1 cellular context compared by ENCODE assay signal in genomic region chr6:167705211-167705750, GRCh38.
TF ChIP-seq lines count a peak whose summit lies in the region.

No MANE protein-coding gene starts in this region.

TF ChIP-seq in HepG2, 621 proteins besides CTCF, POLR2A, EP300 and RAD21 (continued from another document):
- TF ChIP-seq, protein P1, sequence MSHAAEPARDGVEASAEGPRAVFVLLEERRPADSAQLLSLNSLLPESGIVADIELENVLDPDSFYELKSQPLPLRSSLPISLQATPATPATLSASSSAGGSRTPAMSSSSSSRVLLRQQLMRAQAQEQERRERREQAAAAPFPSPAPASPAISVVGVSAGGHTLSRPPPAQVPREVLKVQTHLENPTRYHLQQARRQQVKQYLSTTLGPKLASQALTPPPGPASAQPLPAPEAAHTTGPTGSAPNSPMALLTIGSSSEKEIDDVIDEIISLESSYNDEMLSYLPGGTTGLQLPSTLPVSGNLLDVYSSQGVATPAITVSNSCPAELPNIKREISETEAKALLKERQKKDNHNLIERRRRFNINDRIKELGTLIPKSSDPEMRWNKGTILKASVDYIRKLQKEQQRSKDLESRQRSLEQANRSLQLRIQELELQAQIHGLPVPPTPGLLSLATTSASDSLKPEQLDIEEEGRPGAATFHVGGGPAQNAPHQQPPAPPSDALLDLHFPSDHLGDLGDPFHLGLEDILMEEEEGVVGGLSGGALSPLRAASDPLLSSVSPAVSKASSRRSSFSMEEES (CRISPR knock-in tag; IDR thresholded peaks at IDR 0.05) = no peak
- TF ChIP-seq ZNF382 (CRISPR knock-in tag; IDR thresholded peaks at IDR 0.05; ENCODE audit: borderline replicate concordance) (no peak), ZNF704 (CRISPR knock-in tag; IDR thresholded peaks at IDR 0.05; ENCODE audit: borderline replicate concordance) (no peak), ZNF619 (CRISPR knock-in tag; IDR thresholded peaks at IDR 0.05) (no peak), ZNF296 (CRISPR knock-in tag; conservative IDR thresholded peaks at IDR 0.05) (no peak)
- TF ChIP-seq, protein P2, sequence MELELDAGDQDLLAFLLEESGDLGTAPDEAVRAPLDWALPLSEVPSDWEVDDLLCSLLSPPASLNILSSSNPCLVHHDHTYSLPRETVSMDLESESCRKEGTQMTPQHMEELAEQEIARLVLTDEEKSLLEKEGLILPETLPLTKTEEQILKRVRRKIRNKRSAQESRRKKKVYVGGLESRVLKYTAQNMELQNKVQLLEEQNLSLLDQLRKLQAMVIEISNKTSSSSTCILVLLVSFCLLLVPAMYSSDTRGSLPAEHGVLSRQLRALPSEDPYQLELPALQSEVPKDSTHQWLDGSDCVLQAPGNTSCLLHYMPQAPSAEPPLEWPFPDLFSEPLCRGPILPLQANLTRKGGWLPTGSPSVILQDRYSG (CRISPR knock-in tag; IDR thresholded peaks at IDR 0.05) = no peak
